In the genomic region with DNA sequence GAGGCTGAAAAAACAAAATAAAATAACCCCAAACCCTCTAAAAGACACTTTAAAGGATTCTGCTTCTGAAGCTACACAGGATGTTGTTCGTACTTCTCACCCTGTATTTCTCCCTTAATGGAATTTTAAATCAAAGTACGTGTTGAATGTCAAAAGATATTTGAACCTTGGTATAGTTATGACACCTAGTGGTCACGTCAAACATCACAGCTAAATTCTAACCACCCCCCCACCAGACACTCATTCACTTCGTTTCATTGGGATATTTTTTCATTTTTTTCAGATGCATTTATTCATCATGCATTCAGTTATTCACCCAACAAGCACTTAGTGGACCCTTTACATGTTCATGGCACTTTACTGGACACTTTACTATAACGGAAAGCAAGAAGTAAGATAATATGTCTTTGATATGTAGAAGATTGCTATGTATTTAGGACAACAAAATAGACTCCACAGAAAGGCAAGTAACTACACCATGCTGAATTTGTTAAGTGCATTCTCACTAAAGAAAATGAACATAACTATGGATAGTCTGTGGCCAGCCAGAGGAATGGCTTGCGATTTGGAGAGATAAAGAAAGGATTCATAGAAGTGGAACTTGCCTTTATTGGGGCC, we compare ENCODE assay signal across 7 cellular contexts.
A peak's percentile ranks its signal among the peaks of the same experiment; 100 is the strongest.
DNase-seq lines count a peak whose midpoint lies in the region; ATAC-seq and FAIRE-seq lines count a peak whose summit lies in the region.

No MANE protein-coding gene starts in this region.

- H3K36me3 Mint-ChIP-seq in activated T-cell treated with anti-CD3 and anti-CD28 coated beads, Interleukin-2, amount 50 U/mL, for 72 hours (ENCODE audit: insufficient read depth in 2 of 2) = peaks cover 0 to 4% of the 10 kb centered on the region in 2 donors

- H3K27me3 Mint-ChIP-seq in activated T-cell treated with anti-CD3 and anti-CD28 coated beads, Interleukin-2, amount 50 U/mL, for 72 hours (ENCODE audit: low read depth) = no peaks in the 10 kb centered on the region

- ATAC-seq in GM21447 (IDR thresholded peaks at IDR 0.05; ENCODE audit: unreplicated experiment) = peak; percentile 60
- ATAC-seq in activated T-cell treated with anti-CD3 and anti-CD28 coated beads, Interleukin-2, amount 50 U/mL, for 72 hours (replicated peaks in 1 of 2) = peak; percentile 42 to 44

- H3K4me3 Mint-ChIP-seq in activated T-cell treated with anti-CD3 and anti-CD28 coated beads, Interleukin-2, amount 50 U/mL, for 72 hours = peak overlapping the region; percentile 62 to 80

- peaks cover 44% of the 10 kb centered on the region for H3K4me1 Mint-ChIP-seq in activated T-cell treated with anti-CD3 and anti-CD28 coated beads, Interleukin-2, amount 50 U/mL, for 72 hours (ENCODE audit: low read depth)

- peak; percentile 0 for DNase-seq in Daoy (ENCODE audit: low read depth)
- peak; percentile 3 for DNase-seq in NCI-H1694 (lab: John Stamatoyannopoulos, UW)
- DNase-seq in activated T-cell treated with anti-CD3 and anti-CD28 coated beads, Interleukin-2, amount 50 U/mL, for 72 hours = peak in 1 of 2 donors; percentile 32
- peak in 1 of 2 donors; percentile 1 for DNase-seq in frontal cortex (ENCODE audit: low spot score in 2 of 2)
- peak; percentile 26 for DNase-seq in renal cortical epithelial cell (ENCODE audit: low read depth)
- no peak for DNase-seq in posterior vena cava (ENCODE audit: low spot score)

- FAIRE-seq in frontal cortex (lab: Jason Lieb, UNC) = peak; percentile 74

- H3K9me3 Mint-ChIP-seq in activated T-cell treated with anti-CD3 and anti-CD28 coated beads, Interleukin-2, amount 50 U/mL, for 72 hours = no peaks in the 10 kb centered on the region

- H3K27ac Mint-ChIP-seq in activated T-cell treated with anti-CD3 and anti-CD28 coated beads, Interleukin-2, amount 50 U/mL, for 72 hours = peak overlapping the region; percentile 70

- intact Hi-C loops in posterior vena cava (cut with DNase I) = no loop called here
